9 cellular contexts compared by ENCODE assay signal in the genomic region with DNA sequence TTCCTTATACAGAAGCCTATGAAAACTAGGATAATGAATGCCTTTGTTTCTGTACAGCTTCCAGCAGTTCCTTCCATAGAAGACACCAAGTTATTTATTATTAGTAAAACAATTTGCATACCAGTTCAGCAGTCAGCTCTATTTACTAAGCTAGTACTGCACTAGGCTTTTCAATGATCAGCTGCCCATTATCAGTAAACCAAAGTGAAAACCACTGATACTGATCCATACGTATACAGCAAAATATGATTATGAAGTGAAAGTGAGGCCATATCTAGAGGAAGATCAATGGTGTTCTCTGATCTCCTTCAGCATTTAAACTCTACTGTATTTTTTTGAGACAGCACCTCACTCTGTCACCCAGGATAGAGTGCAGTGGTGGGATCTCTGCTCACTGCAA. TPM values are rescaled to one million over a fixed set of nuclear protein-coding genes. Genes with fewer than 3 reads are reported as not detected.
DNase-seq lines count a peak whose midpoint lies in the region; ATAC-seq, FAIRE-seq and TF ChIP-seq lines count a peak whose summit lies in the region.
"Had no signal": no experiment of that assay in that cellular context is flagged by ENCODE, and none has a peak within 500 bp of the region (broad histone marks: within the 10 kb centered on the region; RNA-seq: fewer than 3 reads in every experiment).

No MANE protein-coding gene starts in this region.

- in situ Hi-C loops in K562 (cut with MboI): no loop called here

- no peak for TF ChIP-seq EP300 in K562 (IDR thresholded peaks at IDR 0.05; ENCODE audit: low read length)

- H3K9ac ChIP-seq in K562 (ENCODE audit: insufficient read depth in 1 of 2, low read depth in 2 of 2, low read length in 2 of 2): no peak overlapping the region

- peaks cover 62% of the 10 kb centered on the region for H3K36me3 ChIP-seq in K562 (ENCODE audit: control insufficient read depth, insufficient read depth, low read length)
- H3K36me3 ChIP-seq in lower lobe of right lung: peaks cover 70% of the 10 kb centered on the region
- H3K36me3 ChIP-seq: ovary had no signal

- peaks cover 75% of the 10 kb centered on the region for H3K36me3 Mint-ChIP-seq in stimulated activated naive CD8-positive, alpha-beta T cell treated with anti-CD3 and anti-CD28 coated beads, Interleukin-15, Interleukin-2, amounts not matched to agents 100 ng/mL and 50 ng/mL, for 24 hours (ENCODE audit: low read depth)

- DNase-seq in stimulated activated naive CD8-positive, alpha-beta T cell treated with anti-CD3 and anti-CD28 coated beads, Interleukin-15, Interleukin-2, amounts not matched to agents 100 U/mL and 50 U/mL, for 24 hours: no peak
- DNase-seq in K562 (ENCODE audit: extremely low read depth in 1 of 4, low spot score in 3 of 4) (no peak), lower lobe of right lung (no peak), iPS-NIHi7 (ENCODE audit: extremely low spot score) (no peak), NCI-H2196 treated with DMSO at 0.1 percent for 48 hours (lab: John Stamatoyannopoulos, UW; ENCODE audit: unreplicated experiment) (no peak)
- DNase-seq in effector CD8-positive, alpha-beta T cell (lab: John Stamatoyannopoulos, UW): no peak
- DNase-seq: ovary had no signal

- POLR2A ChIA-PET in K562 (lab: Yijun Ruan, JAX): interaction anchor here (1.3 to 1.4 kb wide), 2 partner anchors 12 to 14 kb away, joined by 3 to 6 read pairs; no protein-coding TSS in a partner anchor

- H4K20me1 ChIP-seq in K562 (replicated peaks; ENCODE audit: control insufficient read depth, insufficient read depth, low read length): peaks cover 51% of the 10 kb centered on the region

- WGBS in K562 (ENCODE audit: insufficient coverage, low coverage, missing lambda C conversion rate): 100% methylated on average over 1 of the region's 1 CpG

- no peak overlapping the region for H3K4me3 ChIP-seq in K562
- H3K4me3 ChIP-seq in lower lobe of right lung: peak overlapping the region; percentile 96
- H3K4me3 ChIP-seq: ovary had no signal

- CTCF ChIA-PET in K562 (lab: Yijun Ruan, JAX; ENCODE audit: low intra/inter-chr PET ratio): no interaction called here

- ATAC-seq in stimulated activated naive CD8-positive, alpha-beta T cell treated with anti-CD3 and anti-CD28 coated beads, Interleukin-15, Interleukin-2, amounts not matched to agents 100 U/mL and 50 U/mL, for 24 hours: no peak
- no peak for ATAC-seq in K562
- ATAC-seq in lower lobe of right lung: no peak
- no peak for ATAC-seq in GM18511 (IDR thresholded peaks at IDR 0.05; ENCODE audit: unreplicated experiment)

- no TSS peak for BruUV-seq in K562 (replicated peaks; lab: Mats Ljungman, UMichigan)

- TF ChIP-seq RAD21 in K562 (CRISPR knock-in tag; conservative IDR thresholded peaks at IDR 0.05 in 1 of 2, IDR thresholded peaks at IDR 0.05 in 1 of 2): no peak

- H3K4me2 ChIP-seq in K562 (ENCODE audit: insufficient read depth, low read length): no peak overlapping the region

- peak overlapping the region; percentile 86 for H3K27ac Mint-ChIP-seq in stimulated activated naive CD8-positive, alpha-beta T cell treated with anti-CD3 and anti-CD28 coated beads, Interleukin-15, Interleukin-2, amounts not matched to agents 100 ng/mL and 50 ng/mL, for 24 hours

- H3K4me1 ChIP-seq in K562 (replicated peaks in 1 of 2; ENCODE audit: control insufficient read depth in 2 of 2, insufficient read depth in 2 of 2, low read length in 2 of 2) (peaks cover 7 to 12% of the 10 kb centered on the region in 2 experiments), lower lobe of right lung (peaks cover 80% of the 10 kb centered on the region)

- TF ChIP-seq CTCF in K562 (IDR thresholded peaks at IDR 0.05 in 2 of 3, conservative IDR thresholded peaks at IDR 0.05 in 1 of 3; ENCODE audit: insufficient read depth in 2 of 3, low read depth in 1 of 3, low read length in 3 of 3) (no peak), lower lobe of right lung (IDR thresholded peaks at IDR 0.05) (no peak)

- no peaks in the 10 kb centered on the region for H3K9me1 ChIP-seq in K562 (ENCODE audit: control insufficient read depth, insufficient read depth, low read length)

- H3K27me3 ChIP-seq in K562 (ENCODE audit: control insufficient read depth in 2 of 2, insufficient read depth in 2 of 2, low read length in 2 of 2): no peaks in the 10 kb centered on the region
- H3K27me3 ChIP-seq in lower lobe of right lung (ENCODE audit: low read depth): no peaks in the 10 kb centered on the region
- H3K27me3 ChIP-seq: ovary had no signal

- H2AFZ ChIP-seq in K562 (ENCODE audit: low read depth, low read length): no peak overlapping the region

- no peak for FAIRE-seq in K562 (lab: Jason Lieb, UNC)

- H3K9me3 ChIP-seq in K562 (replicated peaks; ENCODE audit: control insufficient read depth, insufficient read depth, low read depth, low read length) (no peaks in the 10 kb centered on the region), lower lobe of right lung (no peaks in the 10 kb centered on the region)
- H3K9me3 ChIP-seq: ovary had no signal

- H3K79me2 ChIP-seq in K562 (ENCODE audit: control insufficient read depth, insufficient read depth, low read length): peaks cover 68% of the 10 kb centered on the region

- intact Hi-C loops in K562 (cut with micrococcal nuclease): no loop called here
- intact Hi-C loops in lower lobe of right lung (cut with DNase I): no loop called here

- TF ChIP-seq POLR2A in K562 (conservative IDR thresholded peaks at IDR 0.05): no peak

- H3K4me1 Mint-ChIP-seq in stimulated activated naive CD8-positive, alpha-beta T cell treated with anti-CD3 and anti-CD28 coated beads, Interleukin-15, Interleukin-2, amounts not matched to agents 100 ng/mL and 50 ng/mL, for 24 hours (ENCODE audit: low read depth): peaks cover 87% of the 10 kb centered on the region

- H3K4me3 Mint-ChIP-seq in stimulated activated naive CD8-positive, alpha-beta T cell treated with anti-CD3 and anti-CD28 coated beads, Interleukin-15, Interleukin-2, amounts not matched to agents 100 ng/mL and 50 ng/mL, for 24 hours: peak overlapping the region; percentile 96

- no peaks in the 10 kb centered on the region for H3K27me3 Mint-ChIP-seq in stimulated activated naive CD8-positive, alpha-beta T cell treated with anti-CD3 and anti-CD28 coated beads, Interleukin-15, Interleukin-2, amounts not matched to agents 100 ng/mL and 50 ng/mL, for 24 hours

- H3K9me3 Mint-ChIP-seq in stimulated activated naive CD8-positive, alpha-beta T cell treated with anti-CD3 and anti-CD28 coated beads, Interleukin-15, Interleukin-2, amounts not matched to agents 100 ng/mL and 50 ng/mL, for 24 hours: no peaks in the 10 kb centered on the region

- H3K27ac ChIP-seq in K562 (ENCODE audit: extremely low read depth, low read depth, low read length) (no peak overlapping the region), lower lobe of right lung (no peak overlapping the region)
- H3K27ac ChIP-seq: ovary had no signal

TF ChIP-seq in K562, 482 proteins besides CTCF, POLR2A, EP300 and RAD21:
- no peak for TF ChIP-seq MTA2 (IDR thresholded peaks at IDR 0.05; ENCODE audit: low read depth)
- peak; percentile 4; the same call in 1 of the 2 replicates for TF ChIP-seq RBFOX2 (IDR thresholded peaks at IDR 0.05; ENCODE audit: low read depth, low read length)

RNA-seq across cellular contexts. Expression of a gene that starts 3.2 kb away (rescaled TPM):
- 149 and 287 TPM in 2 replicates for total RNA-seq in K562 (2011; cell fraction: chromatin; rRNA removed; ENCODE audit: low replicate concordance)
- 162 and 165 TPM in 2 replicates for total RNA-seq in K562 (2011; cell fraction: nucleolus; rRNA removed)
- total RNA-seq in K562 (2011; cell fraction: nucleoplasm; rRNA removed): 289 and 732 TPM in 2 replicates
- 658 and 687 TPM in 2 replicates for total RNA-seq in K562 (2014; rRNA removed)
- 1,890 and 2,065 TPM in 2 replicates for total RNA-seq in K562 (2014; rRNA removed; fragmentation: Illumina TruSeq; extraction: Trizol)
- 1,896 and 1,906 TPM in 2 replicates for total RNA-seq in K562 (2015; rRNA removed; fragmentation: Illumina TruSeq; extraction: Trizol)
- 1,201 and 1,281 TPM in 2 replicates for total RNA-seq in K562 (2021)
- 2,188 and 2,403 TPM in 2 replicates for polyA plus RNA-seq in K562 (2011; rRNA removed)
- polyA plus RNA-seq in K562 (2011; cell fraction: cytosol; rRNA removed): 605 and 1,162 TPM in 2 replicates
- 271 and 513 TPM in 2 replicates for polyA plus RNA-seq in K562 (2011; cell fraction: nucleus; rRNA removed)
- 2,006 and 3,546 TPM in 2 replicates for polyA plus RNA-seq in K562 (2012)
- polyA plus RNA-seq in K562 (2014; fragmentation: Illumina TruSeq; extraction: Trizol): 2,213 and 2,508 TPM in 2 replicates
- 100 to 1,000 TPM; 602 to 615 TPM for polyA plus RNA-seq in K562 (2014; fragmentation: Nextera tagmentation; extraction: Ambion mirVana)
- polyA plus RNA-seq in K562 (2014; rRNA removed): 1,757 and 1,784 TPM in 2 replicates
- 1,164 and 1,375 TPM in 2 replicates for polyA minus RNA-seq in K562 (2011; rRNA and poly(A)+ RNA removed)
- 434 and 456 TPM in 2 replicates for polyA minus RNA-seq in K562 (2011; cell fraction: cytosol; rRNA and poly(A)+ RNA removed)
- polyA minus RNA-seq in K562 (2011; cell fraction: nucleus; rRNA and poly(A)+ RNA removed): 125 and 222 TPM in 2 replicates
- total RNA-seq in lower lobe of right lung: 5,010 TPM
